In genomic region chr1:211531194-211532085, GRCh38 we compare ENCODE assay signal across 20 cellular contexts. TPM values are rescaled to one million over a fixed set of nuclear protein-coding genes. Genes with fewer than 3 reads are reported as not detected.
"Had no signal": no experiment of that assay in that cellular context is flagged by ENCODE, and none has a peak within 500 bp of the region (broad histone marks: within the 10 kb centered on the region; RNA-seq: fewer than 3 reads in every experiment).

No MANE protein-coding gene starts in this region.

- DNase-seq: activated CD4-positive, alpha-beta T cell treated with anti-CD3 and anti-CD28 coated beads, Interleukin-2, amount 10 ng/mL, durations not matched to agents 7 days and 5 days; activated CD8-positive, alpha-beta memory T cell treated with anti-CD3 and anti-CD28 coated beads for 24 hours; activated gamma-delta T cell treated with Interleukin-2 at 50 U/mL for 16 hours; activated naive CD8-positive, alpha-beta T cell treated with anti-CD3 and anti-CD28 coated beads, Interleukin-2, amount 10 ng/mL, durations not matched to agents 7 days and 5 days; brain microvascular endothelial cell; erythroblast; gastrocnemius medialis; heart left ventricle; left colon; midbrain; naive B cell; stimulated activated CD4-positive, alpha-beta T cell treated with anti-CD3 and anti-CD28 coated beads, Interleukin-2, amount 100 ng/mL, for 48 hours; tibial artery had no signal

- H3K36me3 ChIP-seq: brain microvascular endothelial cell, gastrocnemius medialis, heart left ventricle, neutrophil, tibial artery, vagina had no signal

- H3K9me3 ChIP-seq: gastrocnemius medialis, heart left ventricle, neutrophil, tibial artery, vagina had no signal

- H3K27ac Mint-ChIP-seq: activated CD4-positive, alpha-beta T cell treated with anti-CD3 and anti-CD28 coated beads, Interleukin-2, amount 10 ng/mL, durations not matched to agents 7 days and 5 days; activated naive CD8-positive, alpha-beta T cell treated with anti-CD3 and anti-CD28 coated beads, Interleukin-2, amount 10 ng/mL, durations not matched to agents 7 days and 5 days; stimulated activated memory B cell treated with anti-CD40 and anti-IgM and Interleukin-4, amounts not matched to agents 10 μg/mL and 1 μg/mL and 100 μg/mL, for 72 hours had no signal

- H3K4me3 Mint-ChIP-seq: activated CD4-positive, alpha-beta T cell treated with anti-CD3 and anti-CD28 coated beads, Interleukin-2, amount 10 ng/mL, durations not matched to agents 7 days and 5 days; activated naive CD8-positive, alpha-beta T cell treated with anti-CD3 and anti-CD28 coated beads, Interleukin-2, amount 10 ng/mL, durations not matched to agents 7 days and 5 days; naive B cell; stimulated activated memory B cell treated with anti-CD40 and anti-IgM and Interleukin-4, amounts not matched to agents 10 μg/mL and 1 μg/mL and 100 μg/mL, for 72 hours had no signal

- H3K36me3 Mint-ChIP-seq: activated naive CD8-positive, alpha-beta T cell treated with anti-CD3 and anti-CD28 coated beads, Interleukin-2, amount 10 ng/mL, durations not matched to agents 7 days and 5 days; naive B cell; stimulated activated memory B cell treated with anti-CD40 and anti-IgM and Interleukin-4, amounts not matched to agents 10 μg/mL and 1 μg/mL and 100 μg/mL, for 72 hours had no signal

- H3K27ac ChIP-seq: brain microvascular endothelial cell, gastrocnemius medialis, heart left ventricle, neutrophil, tibial artery, vagina had no signal

- H3K4me3 ChIP-seq: gastrocnemius medialis, heart left ventricle, tibial artery, vagina had no signal

- H3K27me3 Mint-ChIP-seq: activated CD4-positive, alpha-beta T cell treated with anti-CD3 and anti-CD28 coated beads, Interleukin-2, amount 10 ng/mL, durations not matched to agents 7 days and 5 days; stimulated activated memory B cell treated with anti-CD40 and anti-IgM and Interleukin-4, amounts not matched to agents 10 μg/mL and 1 μg/mL and 100 μg/mL, for 72 hours had no signal

- H3K9me3 Mint-ChIP-seq: activated CD4-positive, alpha-beta T cell treated with anti-CD3 and anti-CD28 coated beads, Interleukin-2, amount 10 ng/mL, durations not matched to agents 7 days and 5 days; activated naive CD8-positive, alpha-beta T cell treated with anti-CD3 and anti-CD28 coated beads, Interleukin-2, amount 10 ng/mL, durations not matched to agents 7 days and 5 days; stimulated activated memory B cell treated with anti-CD40 and anti-IgM and Interleukin-4, amounts not matched to agents 10 μg/mL and 1 μg/mL and 100 μg/mL, for 72 hours had no signal

- H3K27me3 ChIP-seq: brain microvascular endothelial cell, gastrocnemius medialis, heart left ventricle, neutrophil, tibial artery, vagina had no signal

RNA-seq across cellular contexts. Expression of gene RD3, which starts 39.5 kb away (rescaled TPM):
- total RNA-seq: activated CD4-positive, alpha-beta T cell treated with anti-CD3 and anti-CD28 coated beads, Interleukin-2, amount 10 ng/mL, durations not matched to agents 7 days and 5 days; activated naive CD8-positive, alpha-beta T cell treated with anti-CD3 and anti-CD28 coated beads, Interleukin-2, amount 10 ng/mL, durations not matched to agents 7 days and 5 days; chondrocyte; heart left ventricle; left colon; lung microvascular endothelial cell; renal cortical epithelial cell; T-helper 2 cell treated with Interferon-gamma antibody and Interleukin-4, amounts not matched to agents 100 ng/mL and 5 ng/mL, for 36 hours had no signal
